18 cellular contexts compared by ENCODE assay signal in genomic region chr7:83484266-83484665, GRCh38.
DNase-seq lines count a peak whose midpoint lies in the region; ATAC-seq and TF ChIP-seq lines count a peak whose summit lies in the region.
"Had no signal": no experiment of that assay in that cellular context is flagged by ENCODE, and none has a peak within 500 bp of the region (broad histone marks: within the 10 kb centered on the region; RNA-seq: fewer than 3 reads in every experiment).

No MANE protein-coding gene starts in this region.

- peak; percentile 31 for DNase-seq in HPDE6-E6E7 (ENCODE audit: extremely low spot score)
- DNase-seq in epithelial cell of esophagus (ENCODE audit: low read depth) = peak; percentile 77
- DNase-seq in glomerular visceral epithelial cell (ENCODE audit: extremely low spot score) = peak; percentile 17
- no peak for DNase-seq in mesenteric fat pad (ENCODE audit: low spot score)
- DNase-seq: ACHN; BE2C; C1 segment of cervical spinal cord; Caco-2; CD4-positive, CD25-positive, alpha-beta regulatory T cell; CD8-positive, alpha-beta memory T cell; GOT3; H7; HFFc6; IMR-90 had no signal

- no peak for ATAC-seq in GM19463 (IDR thresholded peaks at IDR 0.05; ENCODE audit: unreplicated experiment)
- ATAC-seq in GM21529 (IDR thresholded peaks at IDR 0.05; ENCODE audit: unreplicated experiment) = no peak
- ATAC-seq: HCT116, K562 had no signal

- no peak for TF ChIP-seq CTCF in epithelial cell of esophagus (IDR thresholded peaks at IDR 0.05; ENCODE audit: insufficient read depth, low read depth, low read length, missing control alignments)

- H3K4me3 ChIP-seq in epithelial cell of esophagus (ENCODE audit: low read length) = no peak overlapping the region
- H3K4me3 ChIP-seq: K562 had no signal
